Comparison of ENCODE assay signal across 11 cellular contexts in genomic region chr9:130857864-130858730, GRCh38. TPM values are rescaled to one million over a fixed set of nuclear protein-coding genes. Genes with fewer than 3 reads are reported as not detected.
DNase-seq lines count a peak whose midpoint lies in the region; FAIRE-seq and TF ChIP-seq lines count a peak whose summit lies in the region.
"Had no signal": no experiment of that assay in that cellular context is flagged by ENCODE, and none has a peak within 500 bp of the region (broad histone marks: within the 10 kb centered on the region; RNA-seq: fewer than 3 reads in every experiment).

No MANE protein-coding gene starts in this region.

- H3K4me3 ChIP-seq in breast epithelium (peak overlapping the region in 1 of 3 donors; percentile 36), kidney (ENCODE audit: low read length in 2 of 2) (no peak overlapping the region), OCI-LY7 (ENCODE audit: low read depth, low read length, poor library complexity, severe bottlenecking) (no peak overlapping the region)
- H3K4me3 ChIP-seq in CD4-positive, alpha-beta memory T cell (ENCODE audit: low read length in 2 of 2) = no peak overlapping the region

- H3K4me1 Mint-ChIP-seq in CD4-positive, alpha-beta memory T cell = no peaks in the 10 kb centered on the region

- DNase-seq in HTR-8/SVneo (ENCODE audit: insufficient read length, low spot score) = peak; percentile 51
- DNase-seq in breast epithelium (ENCODE audit: low spot score in 2 of 2) = peak in 1 of 2 donors; percentile 53
- DNase-seq in kidney = peak; percentile 68
- peak; percentile 32 for DNase-seq in superior temporal gyrus (ENCODE audit: extremely low spot score)
- DNase-seq in activated CD4-positive, CD25-positive, alpha-beta regulatory T cell treated with anti-CD3 and anti-CD28 coated beads, Interleukin-2, amount 50 U/mL, for 72 hours = no peak
- DNase-seq in HT-29 (ENCODE audit: low spot score) = no peak
- DNase-seq in CD4-positive, alpha-beta memory T cell = no peak
- DNase-seq in OCI-LY7 (ENCODE audit: low spot score) = no peak

- TF ChIP-seq POLR2A in breast epithelium (IDR thresholded peaks at IDR 0.05) = no peak

- peaks cover 5 to 12% of the 10 kb centered on the region in 2 donors for H3K4me1 ChIP-seq in breast epithelium
- peaks cover 0 to 25% of the 10 kb centered on the region in 2 donors for H3K4me1 ChIP-seq in kidney (ENCODE audit: control insufficient read depth in 1 of 2, insufficient read depth in 1 of 2, low read depth in 1 of 2, low read length in 2 of 2)
- peaks cover 3% of the 10 kb centered on the region for H3K4me1 ChIP-seq in CD4-positive, alpha-beta memory T cell (ENCODE audit: insufficient read depth, low read length)
- no peaks in the 10 kb centered on the region for H3K4me1 ChIP-seq in OCI-LY7 (ENCODE audit: insufficient read depth, low read length, poor library complexity, severe bottlenecking)

- no peaks in the 10 kb centered on the region for H3K27me3 Mint-ChIP-seq in CD4-positive, alpha-beta memory T cell

- CTCF ChIA-PET in CD4-positive, alpha-beta memory T cell (lab: Charles Lee; ENCODE audit: partially characterized antibody) = interaction anchor here (0.8 to 1.8 kb wide), 5 partner anchors 9 to 188 kb away, joined by 3 to 7 read pairs (median 3); no protein-coding TSS in a partner anchor
- CTCF ChIA-PET in OCI-LY7 (lab: Charles Lee; ENCODE audit: unreplicated experiment) = no interaction called here

- peak overlapping the region in 1 of 7 donors; percentile 64 for H3K27ac Mint-ChIP-seq in CD4-positive, alpha-beta memory T cell

- no peaks in the 10 kb centered on the region for H3K27me3 ChIP-seq in breast epithelium
- no peaks in the 10 kb centered on the region for H3K27me3 ChIP-seq in CD4-positive, alpha-beta memory T cell (ENCODE audit: insufficient read depth, low read length)

- no peaks in the 10 kb centered on the region for H4K20me1 ChIP-seq in OCI-LY7 (ENCODE audit: insufficient read depth, low read length)

- H3K36me3 Mint-ChIP-seq in CD4-positive, alpha-beta memory T cell = peaks cover 18 to 37% of the 10 kb centered on the region in 2 donors

- H3K9me3 Mint-ChIP-seq in CD4-positive, alpha-beta memory T cell = no peaks in the 10 kb centered on the region

- no peak overlapping the region for H3K4me3 Mint-ChIP-seq in CD4-positive, alpha-beta memory T cell

- POLR2A ChIA-PET in CD4-positive, alpha-beta memory T cell (lab: Charles Lee; ENCODE audit: partially characterized antibody) = no interaction called here
- POLR2A ChIA-PET in OCI-LY7 (lab: Charles Lee) = interaction anchor here (0.6 kb wide), 1 partner anchor 19 kb away, joined by 6 read pairs; no protein-coding TSS in a partner anchor

- H3K9ac ChIP-seq in kidney (ENCODE audit: low read length in 2 of 2) = no peak overlapping the region

- H3K9me3 ChIP-seq in breast epithelium (no peaks in the 10 kb centered on the region), kidney (ENCODE audit: control insufficient read depth in 1 of 2, low read length in 2 of 2) (no peaks in the 10 kb centered on the region), OCI-LY7 (ENCODE audit: low read length) (no peaks in the 10 kb centered on the region)
- H3K9me3 ChIP-seq in CD4-positive, alpha-beta memory T cell (ENCODE audit: control insufficient read depth in 1 of 2, low read length in 2 of 2) = no peaks in the 10 kb centered on the region

- H3K4me2 ChIP-seq in OCI-LY7 (ENCODE audit: low read length) = no peak overlapping the region

- no peaks in the 10 kb centered on the region for H3K79me2 ChIP-seq in OCI-LY7 (ENCODE audit: insufficient read depth, low read depth, low read length)

- BruUV-seq in OCI-LY7 (replicated peaks; lab: Mats Ljungman, UMichigan) = no TSS peak

- H3K27ac ChIP-seq in breast epithelium (peak overlapping the region; percentile 61 to 80), kidney (ENCODE audit: low read depth in 2 of 2, low read length in 2 of 2) (no peak overlapping the region), OCI-LY7 (ENCODE audit: low read depth, low read length, poor library complexity, severe bottlenecking) (no peak overlapping the region)
- no peak overlapping the region for H3K27ac ChIP-seq in CD4-positive, alpha-beta memory T cell (ENCODE audit: low read depth, low read length)

- intact Hi-C loops in breast epithelium (cut with DNase I; ENCODE audit: low total_unique reads) = loop anchor here (10.0 kb wide), 1 partner anchor 93 kb away; no protein-coding TSS in a partner anchor
- intact Hi-C loops in kidney (cut with DNase I) = no loop called here
- intact Hi-C loops in CD4-positive, alpha-beta memory T cell (cut with micrococcal nuclease) = no loop called here
- intact Hi-C loops in OCI-LY7 (cut with micrococcal nuclease; ENCODE audit: unreplicated experiment) = no loop called here

- H3K36me3 ChIP-seq in breast epithelium (peaks cover 9% of the 10 kb centered on the region), kidney (ENCODE audit: control insufficient read depth in 1 of 2, insufficient read depth in 2 of 2, low read length in 2 of 2) (peaks cover 14 to 16% of the 10 kb centered on the region in 2 donors), OCI-LY7 (ENCODE audit: insufficient read depth, low read length) (no peaks in the 10 kb centered on the region)
- peaks cover 15% of the 10 kb centered on the region for H3K36me3 ChIP-seq in CD4-positive, alpha-beta memory T cell (ENCODE audit: insufficient read depth, low read length)

- no peak for TF ChIP-seq CTCF in breast epithelium (IDR thresholded peaks at IDR 0.05)
- TF ChIP-seq CTCF in kidney (IDR thresholded peaks at IDR 0.05; ENCODE audit: borderline replicate concordance, extremely low read depth, insufficient read depth) = no peak
- TF ChIP-seq CTCF in OCI-LY7 (conservative IDR thresholded peaks at IDR 0.05; ENCODE audit: low read length) = no peak

- FAIRE-seq in HTR-8/SVneo (lab: Jason Lieb, UNC) = no peak
- FAIRE-seq in kidney (lab: Jason Lieb, UNC) = no peak
- FAIRE-seq: bronchial epithelial cell, H1 had no signal

- no peaks in the 10 kb centered on the region for H3K9me2 ChIP-seq in OCI-LY7 (ENCODE audit: insufficient read depth, low read length)

- H2AFZ ChIP-seq in OCI-LY7 (ENCODE audit: low read length) = no peak overlapping the region

RNA-seq across cellular contexts. Expression of gene ABL1, which starts 23.0 kb away (rescaled TPM):
- total RNA-seq in breast epithelium = 10 to 100 TPM; 43.6 to 72.8 (median 67.4) TPM
- 63.6 TPM for total RNA-seq in kidney
- 15.0 TPM for polyA plus RNA-seq in kidney (ENCODE audit: insufficient read depth, low read depth, low replicate concordance)
- total RNA-seq in HT-29 (2014; rRNA removed; shearing (Covaris generic)) = 15.1 and 16.4 TPM in 2 replicates
- 10 to 100 TPM; 31.6 to 34.4 TPM for total RNA-seq in CD4-positive, alpha-beta memory T cell
- polyA plus RNA-seq in CD4-positive, alpha-beta memory T cell = 10 to 100 TPM in 1 of 2 donors, 1 to 10 TPM in 1; 3.2 to 14.4 TPM
- 7.8 and 8.1 TPM in 2 replicates for total RNA-seq in OCI-LY7 (2014; rRNA removed; shearing (Covaris generic))
- total RNA-seq in OCI-LY7 (2022) = 28.3 and 33.7 TPM in 2 replicates

RNA-seq across cellular contexts. Expression of gene QRFP, which starts 38.5 kb away (rescaled TPM):
- total RNA-seq in breast epithelium = not detected
- total RNA-seq in kidney = not detected
- polyA plus RNA-seq in kidney (ENCODE audit: insufficient read depth, low read depth, low replicate concordance) = not detected
- not detected in 2 replicates for total RNA-seq in HT-29 (2014; rRNA removed; shearing (Covaris generic))
- total RNA-seq in CD4-positive, alpha-beta memory T cell = not detected
- not detected for polyA plus RNA-seq in CD4-positive, alpha-beta memory T cell
- total RNA-seq in OCI-LY7 (2014; rRNA removed; shearing (Covaris generic)) = not detected in 2 replicates
- not detected in 2 replicates for total RNA-seq in OCI-LY7 (2022)
- total RNA-seq: bronchial epithelial cell, H1, mononuclear cell had no signal
- polyA plus RNA-seq: H1 had no signal

Comparison
In these comparisons a context has a peak if more than half of its experiments do, and no peak if none do; other contexts are left out.
1. DNase-seq: peak in HTR-8/SVneo (single experiment), kidney (single experiment) and superior temporal gyrus (single experiment); none in activated CD4-positive, CD25-positive, alpha-beta regulatory T cell treated with anti-CD3 and anti-CD28 coated beads, Interleukin-2, amount 50 U/mL, for 72 hours (single experiment), HT-29 (single experiment), CD4-positive, alpha-beta memory T cell (0 of 5) and OCI-LY7 (single experiment).
2. H3K27ac ChIP-seq: peak in breast epithelium (2 of 2); none in kidney (0 of 2), CD4-positive, alpha-beta memory T cell (single experiment) and OCI-LY7 (single experiment).